Comparison of ENCODE assay signal across 20 cellular contexts in the genomic region with DNA sequence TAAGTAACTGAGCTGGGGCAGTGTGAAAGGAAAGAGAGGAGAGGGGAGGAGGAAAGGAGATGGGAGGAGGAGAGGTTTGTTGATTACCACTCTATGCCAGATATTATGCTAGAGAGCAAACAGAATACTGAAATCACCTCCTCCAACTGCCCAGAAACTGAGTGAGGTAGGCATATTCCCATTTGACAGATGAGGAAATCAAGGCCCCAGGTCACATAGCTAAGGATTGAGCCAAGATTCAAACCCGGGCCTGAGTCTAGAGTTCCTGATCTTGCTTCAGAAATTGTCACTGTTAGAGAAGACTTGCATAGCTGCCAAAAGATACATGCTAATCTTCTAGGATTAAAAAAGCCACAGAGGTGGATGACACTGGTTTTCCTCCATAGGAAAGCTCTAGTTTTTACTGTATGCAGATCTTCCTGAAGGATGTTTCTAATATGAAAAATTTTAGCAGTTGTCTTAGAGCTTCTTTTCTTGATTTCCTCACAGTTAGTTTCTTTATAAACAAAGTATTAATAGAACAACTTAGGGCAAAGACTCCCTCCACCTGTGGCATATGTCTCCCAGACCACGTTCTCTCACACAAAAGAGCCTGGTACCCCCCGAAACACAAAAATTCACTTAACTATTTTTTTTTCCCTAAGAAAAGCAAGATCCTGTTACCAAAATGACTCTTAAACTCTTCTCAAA.
DNase-seq lines count a peak whose midpoint lies in the region; ATAC-seq, FAIRE-seq and TF ChIP-seq lines count a peak whose summit lies in the region.
"Had no signal": no experiment of that assay in that cellular context is flagged by ENCODE, and none has a peak within 500 bp of the region (broad histone marks: within the 10 kb centered on the region; RNA-seq: fewer than 3 reads in every experiment).

No MANE protein-coding gene starts in this region.

- no peaks in the 10 kb centered on the region for H4K20me1 ChIP-seq in OCI-LY3 (ENCODE audit: insufficient read depth, low read length)
- no peaks in the 10 kb centered on the region for H4K20me1 ChIP-seq in K562 (replicated peaks; ENCODE audit: control insufficient read depth, insufficient read depth, low read length)

- H3K9me3 ChIP-seq in OCI-LY3 (ENCODE audit: insufficient read depth, low read length) (no peaks in the 10 kb centered on the region), K562 (replicated peaks; ENCODE audit: control insufficient read depth, insufficient read depth, low read depth, low read length) (no peaks in the 10 kb centered on the region), body of pancreas (no peaks in the 10 kb centered on the region), SJCRH30 (replicated peaks) (no peaks in the 10 kb centered on the region), sigmoid colon (no peaks in the 10 kb centered on the region)
- H3K9me3 ChIP-seq: right atrium auricular region had no signal

- H2AFZ ChIP-seq in OCI-LY3 (ENCODE audit: low read depth, low read length) (0 out of 2 replicates have a peak overlapping the region, but pooled peaks have one; percentile 20), K562 (ENCODE audit: low read depth, low read length) (no peak overlapping the region)

- H3K27me3 Mint-ChIP-seq in CD14-positive monocyte (ENCODE audit: low read depth in 3 of 3) (peaks cover 0 to 2% (median 0%) of the 10 kb centered on the region in 3 donors), nephron (ENCODE audit: low read depth) (no peaks in the 10 kb centered on the region)

- H3K9ac ChIP-seq in OCI-LY3 (ENCODE audit: low read length), result no peak overlapping the region
- H3K9ac ChIP-seq in K562 (ENCODE audit: insufficient read depth in 1 of 2, low read depth in 2 of 2, low read length in 2 of 2), result no peak overlapping the region

- peak overlapping the region; percentile 20 for H3K27ac ChIP-seq in OCI-LY3 (ENCODE audit: low read length)
- no peak overlapping the region for H3K27ac ChIP-seq in K562 (ENCODE audit: extremely low read depth, low read depth, low read length)
- H3K27ac ChIP-seq in body of pancreas, result no peak overlapping the region
- no peak overlapping the region for H3K27ac ChIP-seq in SJCRH30
- no peak overlapping the region for H3K27ac ChIP-seq in sigmoid colon
- H3K27ac ChIP-seq: C4-2B, right atrium auricular region had no signal

- H3K4me3 Mint-ChIP-seq in CD14-positive monocyte (peak overlapping the region in 1 of 2 donors; percentile 77), nephron (no peak overlapping the region)

- no peak for FAIRE-seq in K562 (lab: Jason Lieb, UNC)
- FAIRE-seq: colon, H1, keratinocyte, RCC 7860 had no signal

- TF ChIP-seq POLR2A in K562 (conservative IDR thresholded peaks at IDR 0.05), result no peak
- TF ChIP-seq POLR2A in body of pancreas (IDR thresholded peaks at IDR 0.05), result no peak
- TF ChIP-seq POLR2A in sigmoid colon (IDR thresholded peaks at IDR 0.05), result no peak

- TF ChIP-seq RAD21 in K562 (CRISPR knock-in tag; conservative IDR thresholded peaks at IDR 0.05 in 1 of 2, IDR thresholded peaks at IDR 0.05 in 1 of 2), result no peak

- POLR2A ChIA-PET in K562 (lab: Yijun Ruan, JAX), result no interaction called here

- H3K9me1 ChIP-seq in K562 (ENCODE audit: control insufficient read depth, insufficient read depth, low read length), result no peaks in the 10 kb centered on the region

- in situ Hi-C loops in K562 (cut with MboI), result no loop called here

- TF ChIP-seq EP300 in K562 (IDR thresholded peaks at IDR 0.05; ENCODE audit: low read length) (no peak), sigmoid colon (IDR thresholded peaks at IDR 0.05) (no peak)

- peak overlapping the region in 6 of 7 donors; percentile 45 to 89 (median 72) for H3K27ac Mint-ChIP-seq in CD14-positive monocyte
- H3K27ac Mint-ChIP-seq in nephron, result peak overlapping the region; percentile 29 to 65 (median 64)

- H3K36me3 Mint-ChIP-seq in CD14-positive monocyte, result peaks cover 37 to 46% of the 10 kb centered on the region in 2 donors
- peaks cover 28% of the 10 kb centered on the region for H3K36me3 Mint-ChIP-seq in nephron (ENCODE audit: low read depth)

- DNase-seq in CD14-positive monocyte (ENCODE audit: low spot score) (no peak), K562 (ENCODE audit: extremely low read depth in 1 of 4, low spot score in 3 of 4) (no peak), body of pancreas (no peak), SJCRH30 (no peak), sigmoid colon (no peak)
- DNase-seq: activated naive CD4-positive, alpha-beta T cell; activated T-cell treated with anti-CD3 and anti-CD28 coated beads for 4 hours; NCI-H1417; NCI-H2081 treated with DMSO at 0.1 percent for 48 hours; NCI-H446; NK-92 treated with Interleukin-12 subunit alpha and Interleukin-12 subunit beta, amount 100 ng/mL, for 24 hours; stimulated activated CD4-positive, alpha-beta T cell treated with anti-CD3 and anti-CD28 coated beads, Interleukin-12 subunit alpha, Interleukin-12 subunit beta, amount 100 ng/mL, for 4 hours had no signal

- H3K27me3 ChIP-seq in OCI-LY3 (ENCODE audit: low read depth, low read length) (no peaks in the 10 kb centered on the region), K562 (ENCODE audit: control insufficient read depth in 2 of 2, insufficient read depth in 2 of 2, low read length in 2 of 2) (no peaks in the 10 kb centered on the region), body of pancreas (no peaks in the 10 kb centered on the region), SJCRH30 (no peaks in the 10 kb centered on the region), sigmoid colon (no peaks in the 10 kb centered on the region)
- H3K27me3 ChIP-seq: right atrium auricular region had no signal

- CTCF ChIA-PET in K562 (lab: Yijun Ruan, JAX; ENCODE audit: low intra/inter-chr PET ratio), result no interaction called here

- H3K4me3 ChIP-seq in OCI-LY3 (ENCODE audit: low read length), result no peak overlapping the region
- H3K4me3 ChIP-seq in K562, result no peak overlapping the region
- H3K4me3 ChIP-seq in body of pancreas, result no peak overlapping the region
- H3K4me3 ChIP-seq in SJCRH30, result no peak overlapping the region
- H3K4me3 ChIP-seq in sigmoid colon, result no peak overlapping the region
- H3K4me3 ChIP-seq: right atrium auricular region had no signal

- H3K4me2 ChIP-seq in OCI-LY3 (ENCODE audit: low read length) (peak overlapping the region; percentile 33), K562 (ENCODE audit: insufficient read depth, low read length) (no peak overlapping the region)

- no peaks in the 10 kb centered on the region for H3K79me2 ChIP-seq in OCI-LY3 (ENCODE audit: low read length)
- no peaks in the 10 kb centered on the region for H3K79me2 ChIP-seq in K562 (ENCODE audit: control insufficient read depth, insufficient read depth, low read length)

- no peaks in the 10 kb centered on the region for H3K36me3 ChIP-seq in OCI-LY3 (replicated peaks; ENCODE audit: low read depth, low read length)
- peaks cover 21% of the 10 kb centered on the region; the same call in 2 of the 3 replicates for H3K36me3 ChIP-seq in K562 (ENCODE audit: control insufficient read depth, insufficient read depth, low read length)
- H3K36me3 ChIP-seq in body of pancreas (replicated peaks in 1 of 2; ENCODE audit: insufficient read depth in 1 of 2, low read depth in 2 of 2), result no peaks in the 10 kb centered on the region
- peaks cover 6% of the 10 kb centered on the region for H3K36me3 ChIP-seq in SJCRH30
- no peaks in the 10 kb centered on the region for H3K36me3 ChIP-seq in sigmoid colon
- H3K36me3 ChIP-seq: right atrium auricular region had no signal

- WGBS in K562 (ENCODE audit: insufficient coverage, low coverage, missing lambda C conversion rate), result 71% methylated on average over 3 of the region's 3 CpGs
- 58 to 61% methylated on average over 3 of the region's 3 CpGs for WGBS in body of pancreas, 2 donors
- 67 to 76% methylated on average over 3 of the region's 3 CpGs for WGBS in sigmoid colon, 2 donors

- intact Hi-C loops in CD14-positive monocyte (cut with micrococcal nuclease), result no loop called here
- intact Hi-C loops in K562 (cut with micrococcal nuclease), result no loop called here
- intact Hi-C loops in body of pancreas (cut with DNase I), result no loop called here
- intact Hi-C loops in sigmoid colon (cut with DNase I), result no loop called here

- H3K4me1 Mint-ChIP-seq in CD14-positive monocyte (peaks cover 59% of the 10 kb centered on the region), nephron (peaks cover 46% of the 10 kb centered on the region)

- ATAC-seq in K562, result no peak
- no peak for ATAC-seq in body of pancreas

- H3K4me1 ChIP-seq in OCI-LY3 (ENCODE audit: low read length) (peaks cover 40% of the 10 kb centered on the region), K562 (replicated peaks in 1 of 2; ENCODE audit: control insufficient read depth in 2 of 2, insufficient read depth in 2 of 2, low read length in 2 of 2) (no peaks in the 10 kb centered on the region), body of pancreas (no peaks in the 10 kb centered on the region), SJCRH30 (peaks cover 4% of the 10 kb centered on the region), sigmoid colon (no peaks in the 10 kb centered on the region)
- H3K4me1 ChIP-seq: right atrium auricular region had no signal

- H3K9me3 Mint-ChIP-seq in CD14-positive monocyte, result no peaks in the 10 kb centered on the region
- H3K9me3 Mint-ChIP-seq in nephron, result no peaks in the 10 kb centered on the region

- no peak for TF ChIP-seq CTCF in CD14-positive monocyte (IDR thresholded peaks at IDR 0.05)
- no peak for TF ChIP-seq CTCF in OCI-LY3 (IDR thresholded peaks at IDR 0.05; ENCODE audit: low read depth, low read length)
- no peak for TF ChIP-seq CTCF in K562 (IDR thresholded peaks at IDR 0.05 in 2 of 3, conservative IDR thresholded peaks at IDR 0.05 in 1 of 3; ENCODE audit: insufficient read depth in 2 of 3, low read depth in 1 of 3, low read length in 3 of 3)
- no peak for TF ChIP-seq CTCF in nephron (IDR thresholded peaks at IDR 0.05; ENCODE audit: unreplicated experiment in 3 of 3)
- no peak for TF ChIP-seq CTCF in body of pancreas (IDR thresholded peaks at IDR 0.05)
- no peak for TF ChIP-seq CTCF in sigmoid colon (IDR thresholded peaks at IDR 0.05)

- no TSS peak for BruUV-seq in K562 (replicated peaks; lab: Mats Ljungman, UMichigan)

TF ChIP-seq in K562, 482 proteins besides CTCF, POLR2A, EP300 and RAD21 (continues in another document):
- no peak for TF ChIP-seq RBM14 (IDR thresholded peaks at IDR 0.05; ENCODE audit: borderline replicate concordance, insufficient read depth, low read depth, low read length)
- no peak for TF ChIP-seq ZNF444 (CRISPR knock-in tag; IDR thresholded peaks at IDR 0.05)
- peak; percentile 82 for TF ChIP-seq RBM25 (IDR thresholded peaks at IDR 0.05; ENCODE audit: low read depth, low read length, severe bottlenecking)
- TF ChIP-seq E2F3 (CRISPR knock-in tag; IDR thresholded peaks at IDR 0.05), result no peak
- no peak for TF ChIP-seq ATF7 (IDR thresholded peaks at IDR 0.05)
